ENCODE assay signal across 21 cellular contexts in genomic region chr17:39639566-39640458, GRCh38. TPM values are rescaled to one million over a fixed set of nuclear protein-coding genes. Genes with fewer than 3 reads are reported as not detected.
DNase-seq lines count a peak whose midpoint lies in the region; ATAC-seq, FAIRE-seq and TF ChIP-seq lines count a peak whose summit lies in the region.
"Had no signal": no experiment of that assay in that cellular context is flagged by ENCODE, and none has a peak within 500 bp of the region (broad histone marks: within the 10 kb centered on the region; RNA-seq: fewer than 3 reads in every experiment).

No MANE protein-coding gene starts in this region.

- peaks cover 69% of the 10 kb centered on the region for H4K20me1 ChIP-seq in neural progenitor cell (ENCODE audit: low read depth)

- TF ChIP-seq CTCF in endodermal cell (conservative IDR thresholded peaks at IDR 0.05): no peak
- no peak for TF ChIP-seq CTCF in neural progenitor cell (IDR thresholded peaks at IDR 0.05)
- TF ChIP-seq CTCF in kidney (IDR thresholded peaks at IDR 0.05; ENCODE audit: borderline replicate concordance, extremely low read depth, insufficient read depth): no peak

- POLR2A ChIA-PET in CD8-positive, alpha-beta memory T cell (lab: Charles Lee): no interaction called here

- ATAC-seq in GM19035 (IDR thresholded peaks at IDR 0.05; ENCODE audit: unreplicated experiment): no peak
- ATAC-seq: activated CD8-positive, alpha-beta memory T cell treated with anti-CD3 and anti-CD28 coated beads, Interleukin-2, amount 10 ng/mL, durations not matched to agents 7 days and 5 days; lower lobe of right lung had no signal

- H3K4me3 ChIP-seq in CD8-positive, alpha-beta memory T cell (ENCODE audit: low read length): no peak overlapping the region
- H3K4me3 ChIP-seq in NT2/D1 (ENCODE audit: insufficient read length, low read depth): no peak overlapping the region
- H3K4me3 ChIP-seq in endodermal cell (ENCODE audit: low read length): no peak overlapping the region
- no peak overlapping the region for H3K4me3 ChIP-seq in neural progenitor cell
- H3K4me3 ChIP-seq in kidney (ENCODE audit: low read length in 2 of 2): no peak overlapping the region
- H3K4me3 ChIP-seq: lower lobe of right lung, ovary, SK-N-MC, transverse colon had no signal

- no peak overlapping the region for H2AFZ ChIP-seq in neural progenitor cell (replicated peaks)

- H3K4me1 ChIP-seq in CD8-positive, alpha-beta memory T cell (ENCODE audit: insufficient read depth, low read length): peaks cover 78% of the 10 kb centered on the region
- H3K4me1 ChIP-seq in NT2/D1 (ENCODE audit: insufficient read depth, insufficient read length): peaks cover 40% of the 10 kb centered on the region
- peaks cover under 1% of the 10 kb centered on the region for H3K4me1 ChIP-seq in endodermal cell (ENCODE audit: control insufficient read depth, insufficient read depth, low read length)
- H3K4me1 ChIP-seq in neural progenitor cell: peaks cover 43% of the 10 kb centered on the region
- H3K4me1 ChIP-seq in kidney (ENCODE audit: control insufficient read depth in 1 of 2, insufficient read depth in 1 of 2, low read depth in 1 of 2, low read length in 2 of 2): peaks cover 15 to 33% of the 10 kb centered on the region in 2 donors

- H3K36me3 ChIP-seq in CD8-positive, alpha-beta memory T cell (ENCODE audit: insufficient read depth, low read length): no peaks in the 10 kb centered on the region
- no peaks in the 10 kb centered on the region for H3K36me3 ChIP-seq in NT2/D1 (ENCODE audit: insufficient read depth, insufficient read length, low read length)
- no peaks in the 10 kb centered on the region for H3K36me3 ChIP-seq in endodermal cell (ENCODE audit: control insufficient read depth, insufficient read depth, low read length)
- no peaks in the 10 kb centered on the region for H3K36me3 ChIP-seq in neural progenitor cell
- no peaks in the 10 kb centered on the region for H3K36me3 ChIP-seq in kidney (ENCODE audit: control insufficient read depth in 1 of 2, insufficient read depth in 2 of 2, low read length in 2 of 2)
- H3K36me3 ChIP-seq: lower lobe of right lung, ovary, transverse colon had no signal

- H3K27ac Mint-ChIP-seq in CD8-positive, alpha-beta memory T cell: peak overlapping the region in 7 of 8 donors; percentile 28 to 88 (median 70)
- H3K27ac Mint-ChIP-seq in endodermal cell (peak overlapping the region; percentile 55), neural progenitor cell (peak overlapping the region; percentile 70)
- H3K27ac Mint-ChIP-seq: activated CD8-positive, alpha-beta memory T cell treated with anti-CD3 and anti-CD28 coated beads, Interleukin-2, amount 10 ng/mL, durations not matched to agents 7 days and 5 days had no signal

- H3K27me3 Mint-ChIP-seq in CD8-positive, alpha-beta memory T cell: no peaks in the 10 kb centered on the region
- no peaks in the 10 kb centered on the region for H3K27me3 Mint-ChIP-seq in endodermal cell (ENCODE audit: insufficient read depth)
- peaks cover 7% of the 10 kb centered on the region for H3K27me3 Mint-ChIP-seq in neural progenitor cell (ENCODE audit: insufficient read depth, low read depth)
- H3K27me3 Mint-ChIP-seq: activated CD8-positive, alpha-beta memory T cell treated with anti-CD3 and anti-CD28 coated beads, Interleukin-2, amount 10 ng/mL, durations not matched to agents 7 days and 5 days had no signal

- H3K9me3 ChIP-seq in CD8-positive, alpha-beta memory T cell (ENCODE audit: low read length): no peaks in the 10 kb centered on the region
- no peaks in the 10 kb centered on the region for H3K9me3 ChIP-seq in NT2/D1 (ENCODE audit: insufficient read depth, low read length)
- no peaks in the 10 kb centered on the region for H3K9me3 ChIP-seq in endodermal cell (ENCODE audit: control insufficient read depth, low read length)
- no peaks in the 10 kb centered on the region for H3K9me3 ChIP-seq in neural progenitor cell (ENCODE audit: low read depth)
- H3K9me3 ChIP-seq in kidney (ENCODE audit: control insufficient read depth in 1 of 2, low read length in 2 of 2): no peaks in the 10 kb centered on the region
- H3K9me3 ChIP-seq: lower lobe of right lung, ovary, transverse colon had no signal

- H3K27ac ChIP-seq in CD8-positive, alpha-beta memory T cell (ENCODE audit: low read depth, low read length): no peak overlapping the region
- no peak overlapping the region for H3K27ac ChIP-seq in endodermal cell (ENCODE audit: low read depth, low read length)
- H3K27ac ChIP-seq in neural progenitor cell: no peak overlapping the region
- H3K27ac ChIP-seq in kidney (ENCODE audit: low read depth in 2 of 2, low read length in 2 of 2): no peak overlapping the region
- H3K27ac ChIP-seq: lower lobe of right lung, ovary, SK-N-MC, transverse colon, VCaP had no signal

- peaks cover 25% of the 10 kb centered on the region for H3F3A ChIP-seq in neural progenitor cell (ENCODE audit: low read depth)

- H3K4me1 Mint-ChIP-seq in CD8-positive, alpha-beta memory T cell: peaks cover 70 to 89% (median 80%) of the 10 kb centered on the region in 3 donors
- H3K4me1 Mint-ChIP-seq in endodermal cell (peaks cover 31% of the 10 kb centered on the region), neural progenitor cell (peaks cover 55% of the 10 kb centered on the region)

- peak overlapping the region; percentile 2 for H3K4me2 ChIP-seq in neural progenitor cell

- H3K9ac ChIP-seq in NT2/D1 (ENCODE audit: insufficient read length, low read depth) (peak overlapping the region; percentile 54), endodermal cell (ENCODE audit: extremely low read depth, low read length, poor library complexity, severe bottlenecking) (no peak overlapping the region), neural progenitor cell (no peak overlapping the region), kidney (ENCODE audit: low read length in 2 of 2) (no peak overlapping the region)

- peaks cover 60% of the 10 kb centered on the region for H3K79me2 ChIP-seq in neural progenitor cell (ENCODE audit: low read depth)

- intact Hi-C loops in kidney (cut with DNase I): no loop called here

- H3K27me3 ChIP-seq in CD8-positive, alpha-beta memory T cell (ENCODE audit: insufficient read depth, low read length, poor library complexity, severe bottlenecking): no peaks in the 10 kb centered on the region
- H3K27me3 ChIP-seq in NT2/D1 (ENCODE audit: insufficient read depth, insufficient read length): peaks cover 4% of the 10 kb centered on the region
- no peaks in the 10 kb centered on the region for H3K27me3 ChIP-seq in endodermal cell (ENCODE audit: control insufficient read depth, insufficient read depth, low read length, poor library complexity, severe bottlenecking)
- no peaks in the 10 kb centered on the region for H3K27me3 ChIP-seq in neural progenitor cell
- H3K27me3 ChIP-seq: ovary, transverse colon had no signal

- 84% methylated on average over 11 of the region's 11 CpGs for WGBS in endodermal cell (ENCODE audit: insufficient coverage in 1 of 2, insufficient read length in 1 of 2), 2 experiments

- no peak for DNase-seq in CD8-positive, alpha-beta memory T cell
- DNase-seq in NT2/D1 (ENCODE audit: low read depth, low spot score) (no peak), endodermal cell (no peak), neural progenitor cell (ENCODE audit: low spot score) (no peak), DMS79 treated with DMSO at 0.1 percent for 48 hours (lab: John Stamatoyannopoulos, UW) (no peak), kidney (no peak)
- DNase-seq: activated CD8-positive, alpha-beta memory T cell treated with anti-CD3 and anti-CD28 coated beads, Interleukin-2, amount 10 ng/mL, durations not matched to agents 7 days and 5 days; Kasumi-1; lower lobe of right lung; NCI-H1694; NCI-H510A; ovary; transverse colon had no signal

- H3K9me3 Mint-ChIP-seq in CD8-positive, alpha-beta memory T cell: no peaks in the 10 kb centered on the region
- H3K9me3 Mint-ChIP-seq in endodermal cell (no peaks in the 10 kb centered on the region), neural progenitor cell (no peaks in the 10 kb centered on the region)

- CTCF ChIA-PET in CD8-positive, alpha-beta memory T cell (lab: Charles Lee): interaction anchor here (1.0 to 5.1 kb wide), 2 partner anchors 13 to 18 kb away, joined by 4 to 34 read pairs; no protein-coding TSS in a partner anchor

- peaks cover 0 to 22% (median 0%) of the 10 kb centered on the region in 3 donors for H3K36me3 Mint-ChIP-seq in CD8-positive, alpha-beta memory T cell
- H3K36me3 Mint-ChIP-seq in endodermal cell (ENCODE audit: low read depth) (no peaks in the 10 kb centered on the region), neural progenitor cell (peaks cover 2% of the 10 kb centered on the region)

- no peak for FAIRE-seq in kidney (lab: Jason Lieb, UNC)
- FAIRE-seq: GM18507 had no signal

- H3K4me3 Mint-ChIP-seq in CD8-positive, alpha-beta memory T cell: peak overlapping the region; percentile 34 to 77 (median 57)
- H3K4me3 Mint-ChIP-seq in endodermal cell: no peak overlapping the region
- peak overlapping the region; percentile 71 for H3K4me3 Mint-ChIP-seq in neural progenitor cell
- H3K4me3 Mint-ChIP-seq: activated CD8-positive, alpha-beta memory T cell treated with anti-CD3 and anti-CD28 coated beads, Interleukin-2, amount 10 ng/mL, durations not matched to agents 7 days and 5 days had no signal

RNA-seq across cellular contexts. Expression of gene STARD3, which starts 2.9 kb away (rescaled TPM):
- 10 to 100 TPM; 71.4 to 74.1 TPM for total RNA-seq in CD8-positive, alpha-beta memory T cell
- polyA plus RNA-seq in CD8-positive, alpha-beta memory T cell: 44.5 TPM
- total RNA-seq in endodermal cell (10 to 100 TPM; 60.3 to 60.5 TPM), neural progenitor cell (ENCODE audit: low replicate concordance) (21.5 and 54.9 TPM in 2 replicates), kidney (47.6 TPM)
- polyA plus RNA-seq in endodermal cell (2013, experiment 1 of 2): 52.0 TPM
- polyA plus RNA-seq in endodermal cell (2013, experiment 2 of 2): 54.0 TPM
- 32.1 TPM for polyA plus RNA-seq in kidney (ENCODE audit: insufficient read depth, low read depth, low replicate concordance)

RNA-seq across cellular contexts. Expression of gene PPP1R1B, which starts 13.1 kb away (rescaled TPM):
- not detected for total RNA-seq in CD8-positive, alpha-beta memory T cell
- not detected for polyA plus RNA-seq in CD8-positive, alpha-beta memory T cell
- 1 to 10 TPM; 1.0 to 2.1 TPM for total RNA-seq in endodermal cell
- 0.46 TPM for polyA plus RNA-seq in endodermal cell (2013, experiment 1 of 2)
- not detected for polyA plus RNA-seq in endodermal cell (2013, experiment 2 of 2)
- 0.90 TPM in 1 of 2 replicates, not detected in the other for total RNA-seq in neural progenitor cell (ENCODE audit: low replicate concordance)
- 31.1 TPM for total RNA-seq in kidney
- polyA plus RNA-seq in kidney (ENCODE audit: insufficient read depth, low read depth, low replicate concordance): 22.9 TPM
- total RNA-seq: activated CD8-positive, alpha-beta memory T cell treated with anti-CD3 and anti-CD28 coated beads, Interleukin-2, amount 10 ng/mL, durations not matched to agents 7 days and 5 days; dermis microvascular lymphatic vessel endothelial cell; H4; OCI-LY7 had no signal
- polyA plus RNA-seq: BJ had no signal

RNA-seq across cellular contexts. Expression of gene TCAP, which starts 25.3 kb away (rescaled TPM):
- 1 to 10 TPM in 1 of 2 experiments, under 1 TPM in 1; 0.97 to 1.6 TPM for total RNA-seq in CD8-positive, alpha-beta memory T cell
- polyA plus RNA-seq in CD8-positive, alpha-beta memory T cell: not detected
- total RNA-seq in endodermal cell: 1 to 10 TPM; 1.5 to 1.9 TPM
- polyA plus RNA-seq in endodermal cell (2013, experiment 1 of 2): 2.5 TPM
- polyA plus RNA-seq in endodermal cell (2013, experiment 2 of 2): 2.1 TPM
- total RNA-seq in neural progenitor cell (ENCODE audit: low replicate concordance): 0.19 and 1.3 TPM in 2 replicates
- total RNA-seq in kidney: 1.5 TPM
- 1.7 TPM for polyA plus RNA-seq in kidney (ENCODE audit: insufficient read depth, low read depth, low replicate concordance)

RNA-seq across cellular contexts. Expression of gene PNMT, which starts 28.4 kb away (rescaled TPM):
- total RNA-seq in CD8-positive, alpha-beta memory T cell: not detected
- polyA plus RNA-seq in CD8-positive, alpha-beta memory T cell: 0.39 TPM
- total RNA-seq in endodermal cell: 1 to 10 TPM in 1 of 2 donors, under 1 TPM in 1; 0.55 to 1.0 TPM
- polyA plus RNA-seq in endodermal cell (2013, experiment 1 of 2): 0.71 TPM
- 0.37 TPM for polyA plus RNA-seq in endodermal cell (2013, experiment 2 of 2)
- total RNA-seq in neural progenitor cell (ENCODE audit: low replicate concordance): 0.28 TPM in 1 of 2 replicates, not detected in the other
- total RNA-seq in kidney: 8.2 TPM
- 2.0 TPM for polyA plus RNA-seq in kidney (ENCODE audit: insufficient read depth, low read depth, low replicate concordance)
- total RNA-seq: activated CD8-positive, alpha-beta memory T cell treated with anti-CD3 and anti-CD28 coated beads, Interleukin-2, amount 10 ng/mL, durations not matched to agents 7 days and 5 days; H4; OCI-LY7 had no signal
- polyA plus RNA-seq: BJ had no signal

RNA-seq across cellular contexts. Expression of gene NEUROD2, which starts 32.1 kb away (rescaled TPM):
- total RNA-seq in CD8-positive, alpha-beta memory T cell: not detected
- not detected for polyA plus RNA-seq in CD8-positive, alpha-beta memory T cell
- not detected for total RNA-seq in endodermal cell
- polyA plus RNA-seq in endodermal cell (2013, experiment 1 of 2): not detected
- not detected for polyA plus RNA-seq in endodermal cell (2013, experiment 2 of 2)
- total RNA-seq in neural progenitor cell (ENCODE audit: low replicate concordance): not detected in 2 replicates
- not detected for total RNA-seq in kidney
- polyA plus RNA-seq in kidney (ENCODE audit: insufficient read depth, low read depth, low replicate concordance): not detected
- total RNA-seq: activated CD8-positive, alpha-beta memory T cell treated with anti-CD3 and anti-CD28 coated beads, Interleukin-2, amount 10 ng/mL, durations not matched to agents 7 days and 5 days; dermis microvascular lymphatic vessel endothelial cell; lower lobe of right lung; OCI-LY7; ovary; transverse colon had no signal
- polyA plus RNA-seq: BJ, ovary had no signal

Comparison
In these comparisons a context has a peak if more than half of its experiments do, and no peak if none do; other contexts are left out.
1. RNA of gene PPP1R1B, which starts 13.1 kb away (total RNA-seq): 31.1 TPM in kidney (single experiment); 1.0 to 2.1 TPM in endodermal cell, not detected in CD8-positive, alpha-beta memory T cell and 0.90 TPM in neural progenitor cell; every median in the first group is over 10 times any median in the second.
2. Peak in every context shown above with its lines, with median percentiles within 50 percentile points of each other: H3K27ac Mint-ChIP-seq.